8 cellular contexts compared by ENCODE assay signal in genomic region chr6:135144678-135145508, GRCh38. TPM values are rescaled to one million over a fixed set of nuclear protein-coding genes. Genes with fewer than 3 reads are reported as not detected.
A peak's percentile ranks its signal among the peaks of the same experiment; 100 is the strongest.
DNase-seq lines count a peak whose midpoint lies in the region; ATAC-seq and TF ChIP-seq lines count a peak whose summit lies in the region.

No MANE protein-coding gene starts in this region.

- CTCF ChIA-PET in Calu3 (lab: Charles Lee) (interaction anchor here (0.7 to 1.0 kb wide), 2 partner anchors 100 to 142 kb away, joined by 3 to 7 read pairs; no protein-coding TSS in a partner anchor), OCI-LY7 (lab: Charles Lee; ENCODE audit: unreplicated experiment) (interaction anchor here (0.6 to 1.7 kb wide), 11 partner anchors 14 to 280 kb away, joined by 3 to 5 read pairs (median 3); partner anchors contain the start of gene HBS1L)

- ATAC-seq in GM21737 (IDR thresholded peaks at IDR 0.05; ENCODE audit: unreplicated experiment) (peak; percentile 47), HG03159 (IDR thresholded peaks at IDR 0.05; ENCODE audit: unreplicated experiment) (no peak), HG03175 (IDR thresholded peaks at IDR 0.05; ENCODE audit: unreplicated experiment) (no peak), HG03439 (IDR thresholded peaks at IDR 0.05; ENCODE audit: unreplicated experiment) (no peak)

- H3K4me3 ChIP-seq in OCI-LY7 (ENCODE audit: low read depth, low read length, poor library complexity, severe bottlenecking) (peak overlapping the region; percentile 7), colonic mucosa (peak overlapping the region; percentile 2)

- H3K9me3 Mint-ChIP-seq in Calu3 (ENCODE audit: low read depth, unreplicated experiment) = no peaks in the 10 kb centered on the region
- no peaks in the 10 kb centered on the region for H3K9me3 Mint-ChIP-seq in osteocyte (ENCODE audit: unreplicated experiment)

- H3K4me1 ChIP-seq in OCI-LY7 (ENCODE audit: insufficient read depth, low read length, poor library complexity, severe bottlenecking) (peaks cover 50% of the 10 kb centered on the region), colonic mucosa (no peaks in the 10 kb centered on the region)

- H3K27me3 Mint-ChIP-seq in Calu3 (ENCODE audit: unreplicated experiment) (peaks cover 13% of the 10 kb centered on the region), osteocyte (ENCODE audit: unreplicated experiment) (peaks cover 6% of the 10 kb centered on the region)

- H3K9ac ChIP-seq in colonic mucosa (ENCODE audit: low read depth in 2 of 2, low read length in 2 of 2) = no peak overlapping the region

- peak overlapping the region; percentile 53 for H3K4me2 ChIP-seq in OCI-LY7 (ENCODE audit: low read length)

- H3K36me3 Mint-ChIP-seq in Calu3 (ENCODE audit: insufficient read depth, unreplicated experiment) = no peaks in the 10 kb centered on the region
- H3K36me3 Mint-ChIP-seq in osteocyte (ENCODE audit: unreplicated experiment) = no peaks in the 10 kb centered on the region

- H3K36me3 ChIP-seq in OCI-LY7 (ENCODE audit: insufficient read depth, low read length) = no peaks in the 10 kb centered on the region
- H3K36me3 ChIP-seq in colonic mucosa = no peaks in the 10 kb centered on the region

- H3K4me1 Mint-ChIP-seq in Calu3 (ENCODE audit: low read depth, unreplicated experiment) (peaks cover 8% of the 10 kb centered on the region), osteocyte (ENCODE audit: unreplicated experiment) (peaks cover 16% of the 10 kb centered on the region)

- no TSS peak for BruUV-seq in Calu3 (replicated peaks; lab: Mats Ljungman, UMichigan)
- BruUV-seq in OCI-LY7 (replicated peaks; lab: Mats Ljungman, UMichigan) = no TSS peak

- H3K9me3 ChIP-seq in OCI-LY7 (ENCODE audit: low read length) (no peaks in the 10 kb centered on the region), colonic mucosa (no peaks in the 10 kb centered on the region)

- no peak overlapping the region for H3K4me3 Mint-ChIP-seq in Calu3 (ENCODE audit: low read depth, unreplicated experiment)
- no peak overlapping the region for H3K4me3 Mint-ChIP-seq in osteocyte (ENCODE audit: unreplicated experiment)

- no peaks in the 10 kb centered on the region for H3K27me3 ChIP-seq in colonic mucosa

- DNase-seq in Calu3 = peak; percentile 30
- peak; percentile 74 for DNase-seq in OCI-LY7 (ENCODE audit: low spot score)
- peak; percentile 33 for DNase-seq in colonic mucosa
- no peak for DNase-seq in osteocyte (ENCODE audit: extremely low spot score, unreplicated experiment)

- intact Hi-C loops in Calu3 (cut with micrococcal nuclease; ENCODE audit: unreplicated experiment) (loop anchor here (1.0 kb wide), 1 partner anchor 278 kb away; no protein-coding TSS in a partner anchor), OCI-LY7 (cut with micrococcal nuclease; ENCODE audit: unreplicated experiment) (loop anchor here (1.0 to 2.0 kb wide), 4 partner anchors 24 to 294 kb away; no protein-coding TSS in a partner anchor), colonic mucosa (cut with DNase I) (no loop called here)

- H3K27ac Mint-ChIP-seq in Calu3 (ENCODE audit: unreplicated experiment) (no peak overlapping the region), osteocyte (ENCODE audit: unreplicated experiment) (no peak overlapping the region)

- peak overlapping the region; percentile 93 for H2AFZ ChIP-seq in OCI-LY7 (ENCODE audit: low read length)

- POLR2A ChIA-PET in OCI-LY7 (lab: Charles Lee) = interaction anchor here (0.6 to 2.1 kb wide), 23 partner anchors 10 to 1088 kb away, joined by 3 to 17 read pairs (median 4); partner anchors contain the start of genes HBS1L and MYB

- H3K9me2 ChIP-seq in OCI-LY7 (ENCODE audit: insufficient read depth, low read length) = no peaks in the 10 kb centered on the region

- TF ChIP-seq CTCF in Calu3 (IDR thresholded peaks at IDR 0.05; ENCODE audit: unreplicated experiment) (no peak), OCI-LY7 (conservative IDR thresholded peaks at IDR 0.05; ENCODE audit: low read length) (peak; percentile 99), colonic mucosa (IDR thresholded peaks at IDR 0.05) (peak; percentile 51), osteocyte (IDR thresholded peaks at IDR 0.05) (peak; percentile 63)

- peak overlapping the region; percentile 44 for H3K27ac ChIP-seq in OCI-LY7 (ENCODE audit: low read depth, low read length, poor library complexity, severe bottlenecking)
- H3K27ac ChIP-seq in colonic mucosa = no peak overlapping the region

- H4K20me1 ChIP-seq in OCI-LY7 (ENCODE audit: insufficient read depth, low read length) = no peaks in the 10 kb centered on the region

- H3K79me2 ChIP-seq in OCI-LY7 (ENCODE audit: insufficient read depth, low read depth, low read length) = no peaks in the 10 kb centered on the region

RNA-seq across cellular contexts. Expression of gene MYB, which starts 36.2 kb away (rescaled TPM):
- total RNA-seq in Calu3 (2022) (1.5 and 3.1 TPM in 2 replicates), OCI-LY7 (2022) (20.1 and 26.1 TPM in 2 replicates), colonic mucosa (10 to 100 TPM; 67.2 to 78.0 TPM), osteocyte (0.83 and 0.86 TPM in 2 replicates)
- 42.9 and 45.1 TPM in 2 replicates for total RNA-seq in OCI-LY7 (2014; rRNA removed; shearing (Covaris generic))
